ENCODE assay signal across 1 cellular context in genomic region chr20:50790651-50791277, GRCh38.
TF ChIP-seq lines count a peak whose summit lies in the region.

No MANE protein-coding gene starts in this region.

TF ChIP-seq in HepG2, 621 proteins besides CTCF, POLR2A, EP300 and RAD21 (continued from another document and continues in another):
- peak; percentile 84 for TF ChIP-seq THAP9 (CRISPR knock-in tag; IDR thresholded peaks at IDR 0.05; ENCODE audit: borderline replicate concordance)
- TF ChIP-seq LBX2 (CRISPR knock-in tag; IDR thresholded peaks at IDR 0.05; ENCODE audit: borderline replicate concordance): peak; percentile 69; the same call in 1 of the 2 replicates
- TF ChIP-seq HOXA5 (CRISPR knock-in tag; IDR thresholded peaks at IDR 0.05): peak; percentile 98
- TF ChIP-seq SSRP1 (CRISPR knock-in tag; IDR thresholded peaks at IDR 0.05): 0 out of 2 replicates have a peak, but pooled peaks have one; percentile 28
- TF ChIP-seq SMAD9 (CRISPR knock-in tag; IDR thresholded peaks at IDR 0.05): no peak
- TF ChIP-seq ZNF292 (CRISPR knock-in tag; IDR thresholded peaks at IDR 0.05; ENCODE audit: borderline replicate concordance, low read depth): peak; percentile 100
- no peak for TF ChIP-seq ZSCAN30 (CRISPR knock-in tag; IDR thresholded peaks at IDR 0.05)
- TF ChIP-seq, protein P1, sequence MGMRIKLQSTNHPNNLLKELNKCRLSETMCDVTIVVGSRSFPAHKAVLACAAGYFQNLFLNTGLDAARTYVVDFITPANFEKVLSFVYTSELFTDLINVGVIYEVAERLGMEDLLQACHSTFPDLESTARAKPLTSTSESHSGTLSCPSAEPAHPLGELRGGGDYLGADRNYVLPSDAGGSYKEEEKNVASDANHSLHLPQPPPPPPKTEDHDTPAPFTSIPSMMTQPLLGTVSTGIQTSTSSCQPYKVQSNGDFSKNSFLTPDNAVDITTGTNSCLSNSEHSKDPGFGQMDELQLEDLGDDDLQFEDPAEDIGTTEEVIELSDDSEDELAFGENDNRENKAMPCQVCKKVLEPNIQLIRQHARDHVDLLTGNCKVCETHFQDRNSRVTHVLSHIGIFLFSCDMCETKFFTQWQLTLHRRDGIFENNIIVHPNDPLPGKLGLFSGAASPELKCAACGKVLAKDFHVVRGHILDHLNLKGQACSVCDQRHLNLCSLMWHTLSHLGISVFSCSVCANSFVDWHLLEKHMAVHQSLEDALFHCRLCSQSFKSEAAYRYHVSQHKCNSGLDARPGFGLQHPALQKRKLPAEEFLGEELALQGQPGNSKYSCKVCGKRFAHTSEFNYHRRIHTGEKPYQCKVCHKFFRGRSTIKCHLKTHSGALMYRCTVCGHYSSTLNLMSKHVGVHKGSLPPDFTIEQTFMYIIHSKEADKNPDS (CRISPR knock-in tag; IDR thresholded peaks at IDR 0.05): no peak
- peak; percentile 98 for TF ChIP-seq PTBP1 (IDR thresholded peaks at IDR 0.05; ENCODE audit: low read depth, low read length, poor library complexity, severe bottlenecking)
- TF ChIP-seq REPIN1 (CRISPR knock-in tag; IDR thresholded peaks at IDR 0.05; ENCODE audit: borderline replicate concordance, low read depth): peak; percentile 98
- no peak for TF ChIP-seq RBM22 (optimal IDR thresholded peaks at IDR 0.05; ENCODE audit: low read length)
- TF ChIP-seq ZNF331 (CRISPR knock-in tag; IDR thresholded peaks at IDR 0.05): peak; percentile 94
- TF ChIP-seq ZNF251 (CRISPR knock-in tag; IDR thresholded peaks at IDR 0.05): no peak
- TF ChIP-seq, protein P2, sequence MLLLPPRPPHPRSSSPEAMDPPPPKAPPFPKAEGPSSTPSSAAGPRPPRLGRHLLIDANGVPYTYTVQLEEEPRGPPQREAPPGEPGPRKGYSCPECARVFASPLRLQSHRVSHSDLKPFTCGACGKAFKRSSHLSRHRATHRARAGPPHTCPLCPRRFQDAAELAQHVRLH (CRISPR knock-in tag; IDR thresholded peaks at IDR 0.05; ENCODE audit: borderline replicate concordance, low read depth): peak; percentile 76; the same call in 1 of the 2 replicates
- TF ChIP-seq SOX5 (CRISPR knock-in tag; IDR thresholded peaks at IDR 0.05; ENCODE audit: borderline replicate concordance): peak; percentile 70
- TF ChIP-seq MXD1 (CRISPR knock-in tag; IDR thresholded peaks at IDR 0.05): no peak
- no peak; the same call in 1 of the 2 replicates for TF ChIP-seq ZNF746 (CRISPR knock-in tag; IDR thresholded peaks at IDR 0.05)
- no peak for TF ChIP-seq SOX6 (IDR thresholded peaks at IDR 0.05)
- TF ChIP-seq SOX6 (CRISPR knock-in tag; IDR thresholded peaks at IDR 0.05): peak; percentile 83
- no peak; the same call in 1 of the 2 replicates for TF ChIP-seq ZNF570 (CRISPR knock-in tag; IDR thresholded peaks at IDR 0.05; ENCODE audit: borderline replicate concordance)
- no peak for TF ChIP-seq PAF1 (CRISPR knock-in tag; IDR thresholded peaks at IDR 0.05)
- TF ChIP-seq ZFAT (CRISPR knock-in tag; conservative IDR thresholded peaks at IDR 0.05): no peak
- peak; percentile 90 for TF ChIP-seq HNRNPL (IDR thresholded peaks at IDR 0.05; ENCODE audit: low read depth, low read length)
- TF ChIP-seq, protein P3, sequence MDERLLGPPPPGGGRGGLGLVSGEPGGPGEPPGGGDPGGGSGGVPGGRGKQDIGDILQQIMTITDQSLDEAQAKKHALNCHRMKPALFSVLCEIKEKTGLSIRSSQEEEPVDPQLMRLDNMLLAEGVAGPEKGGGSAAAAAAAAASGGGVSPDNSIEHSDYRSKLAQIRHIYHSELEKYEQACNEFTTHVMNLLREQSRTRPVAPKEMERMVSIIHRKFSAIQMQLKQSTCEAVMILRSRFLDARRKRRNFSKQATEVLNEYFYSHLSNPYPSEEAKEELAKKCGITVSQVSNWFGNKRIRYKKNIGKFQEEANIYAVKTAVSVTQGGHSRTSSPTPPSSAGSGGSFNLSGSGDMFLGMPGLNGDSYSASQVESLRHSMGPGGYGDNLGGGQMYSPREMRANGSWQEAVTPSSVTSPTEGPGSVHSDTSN (CRISPR knock-in tag; IDR thresholded peaks at IDR 0.05): no peak
- peak; percentile 83; the same call in 1 of the 2 replicates for TF ChIP-seq HIVEP1 (CRISPR knock-in tag; IDR thresholded peaks at IDR 0.05)
- TF ChIP-seq POGK (CRISPR knock-in tag; conservative IDR thresholded peaks at IDR 0.05): peak; percentile 97
- no peak for TF ChIP-seq ZNF749 (CRISPR knock-in tag; IDR thresholded peaks at IDR 0.05; ENCODE audit: borderline replicate concordance)
- TF ChIP-seq ZKSCAN8 (CRISPR knock-in tag; IDR thresholded peaks at IDR 0.05; ENCODE audit: borderline replicate concordance): peak; percentile 90
- peak; percentile 100 for TF ChIP-seq ZFX (CRISPR knock-in tag; IDR thresholded peaks at IDR 0.05; ENCODE audit: low read depth)
- peak; percentile 94; the same call in 1 of the 2 replicates for TF ChIP-seq ZNF713 (CRISPR knock-in tag; IDR thresholded peaks at IDR 0.05)
- TF ChIP-seq GLI4 (CRISPR knock-in tag; IDR thresholded peaks at IDR 0.05; ENCODE audit: borderline replicate concordance): no peak; the same call in 1 of the 2 replicates
- no peak for TF ChIP-seq ZNF780A (CRISPR knock-in tag; IDR thresholded peaks at IDR 0.05)
- TF ChIP-seq ZNF83 (CRISPR knock-in tag; IDR thresholded peaks at IDR 0.05; ENCODE audit: borderline replicate concordance): peak; percentile 96; the same call in 1 of the 2 replicates
- TF ChIP-seq ZNF512 (CRISPR knock-in tag; IDR thresholded peaks at IDR 0.05): 0 out of 2 replicates have a peak, but pooled peaks have one; percentile 41
- TF ChIP-seq, protein P4, sequence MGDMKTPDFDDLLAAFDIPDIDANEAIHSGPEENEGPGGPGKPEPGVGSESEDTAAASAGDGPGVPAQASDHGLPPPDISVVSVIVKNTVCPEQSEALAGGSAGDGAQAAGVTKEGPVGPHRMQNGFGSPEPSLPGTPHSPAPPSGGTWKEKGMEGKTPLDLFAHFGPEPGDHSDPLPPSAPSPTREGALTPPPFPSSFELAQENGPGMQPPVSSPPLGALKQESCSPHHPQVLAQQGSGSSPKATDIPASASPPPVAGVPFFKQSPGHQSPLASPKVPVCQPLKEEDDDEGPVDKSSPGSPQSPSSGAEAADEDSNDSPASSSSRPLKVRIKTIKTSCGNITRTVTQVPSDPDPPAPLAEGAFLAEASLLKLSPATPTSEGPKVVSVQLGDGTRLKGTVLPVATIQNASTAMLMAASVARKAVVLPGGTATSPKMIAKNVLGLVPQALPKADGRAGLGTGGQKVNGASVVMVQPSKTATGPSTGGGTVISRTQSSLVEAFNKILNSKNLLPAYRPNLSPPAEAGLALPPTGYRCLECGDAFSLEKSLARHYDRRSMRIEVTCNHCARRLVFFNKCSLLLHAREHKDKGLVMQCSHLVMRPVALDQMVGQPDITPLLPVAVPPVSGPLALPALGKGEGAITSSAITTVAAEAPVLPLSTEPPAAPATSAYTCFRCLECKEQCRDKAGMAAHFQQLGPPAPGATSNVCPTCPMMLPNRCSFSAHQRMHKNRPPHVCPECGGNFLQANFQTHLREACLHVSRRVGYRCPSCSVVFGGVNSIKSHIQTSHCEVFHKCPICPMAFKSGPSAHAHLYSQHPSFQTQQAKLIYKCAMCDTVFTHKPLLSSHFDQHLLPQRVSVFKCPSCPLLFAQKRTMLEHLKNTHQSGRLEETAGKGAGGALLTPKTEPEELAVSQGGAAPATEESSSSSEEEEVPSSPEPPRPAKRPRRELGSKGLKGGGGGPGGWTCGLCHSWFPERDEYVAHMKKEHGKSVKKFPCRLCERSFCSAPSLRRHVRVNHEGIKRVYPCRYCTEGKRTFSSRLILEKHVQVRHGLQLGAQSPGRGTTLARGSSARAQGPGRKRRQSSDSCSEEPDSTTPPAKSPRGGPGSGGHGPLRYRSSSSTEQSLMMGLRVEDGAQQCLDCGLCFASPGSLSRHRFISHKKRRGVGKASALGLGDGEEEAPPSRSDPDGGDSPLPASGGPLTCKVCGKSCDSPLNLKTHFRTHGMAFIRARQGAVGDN (CRISPR knock-in tag; IDR thresholded peaks at IDR 0.05): peak; percentile 99
- peak; percentile 42; the same call in 1 of the 2 replicates for TF ChIP-seq ZNF609 (CRISPR knock-in tag; IDR thresholded peaks at IDR 0.05; ENCODE audit: borderline replicate concordance)
- no peak for TF ChIP-seq CBX2 (IDR thresholded peaks at IDR 0.05; ENCODE audit: low read depth, low read length)
- no peak; the same call in none of the 2 replicates for TF ChIP-seq CBX2 (CRISPR knock-in tag; IDR thresholded peaks at IDR 0.05; ENCODE audit: low read depth)
- TF ChIP-seq ZNF788 (CRISPR knock-in tag; IDR thresholded peaks at IDR 0.05; ENCODE audit: borderline replicate concordance): peak; percentile 98; the same call in 1 of the 2 replicates
- TF ChIP-seq SAP130 (CRISPR knock-in tag; IDR thresholded peaks at IDR 0.05; ENCODE audit: low read depth): peak; percentile 81
- TF ChIP-seq ZSCAN29 (CRISPR knock-in tag; conservative IDR thresholded peaks at IDR 0.05): peak; percentile 82
- peak; percentile 99 for TF ChIP-seq KLF12 (CRISPR knock-in tag; IDR thresholded peaks at IDR 0.05; ENCODE audit: borderline replicate concordance)
